Comparison of ENCODE assay signal across 29 cellular contexts in genomic region chr6:1713016-1713600, GRCh38.
"Had no signal": no experiment of that assay in that cellular context is flagged by ENCODE, and none has a peak within 500 bp of the region (broad histone marks: within the 10 kb centered on the region; RNA-seq: fewer than 3 reads in every experiment).

No MANE protein-coding gene starts in this region.

- H3K4me2 ChIP-seq: smooth muscle cell had no signal

- ATAC-seq: foreskin keratinocyte; heart right ventricle; left cardiac atrium; left lung; naive thymus-derived CD8-positive, alpha-beta T cell; stimulated activated naive CD8-positive, alpha-beta T cell treated with anti-CD3 and anti-CD28 coated beads, Interleukin-15, amount 100 ng/mL, for 72 hours; upper lobe of right lung had no signal

- H3K79me2 ChIP-seq: parathyroid adenoma had no signal

- H3K9ac ChIP-seq: parathyroid adenoma had no signal

- DNase-seq: effector CD8-positive, alpha-beta T cell; foreskin keratinocyte; glutamatergic neuron; heart right ventricle; hippocampal formation; left cardiac atrium; left lung; mesenchymal stem cell; midbrain; naive thymus-derived CD8-positive, alpha-beta T cell; nephron progenitor cell; occipital lobe; right lobe of liver; stimulated activated CD4-positive, alpha-beta T cell treated with anti-CD3 and anti-CD28 coated beads, Interleukin-12 subunit alpha, Interleukin-12 subunit beta, amount 100 ng/mL, for 4 hours; stimulated activated CD4-positive, alpha-beta T cell treated with anti-CD3 and anti-CD28 coated beads, Interleukin-1b, Interleukin-23, amount 100 ng/mL, for 48 hours; stimulated activated CD4-positive, alpha-beta T cell treated with anti-CD3 and anti-CD28 coated beads, Interleukin-4, amount 100 ng/mL, for 1 hour; stimulated activated CD8-positive, alpha-beta memory T cell treated with anti-CD3 and anti-CD28 coated beads, Interleukin-4, amount 100 ng/mL, for 48 hours; stimulated activated naive CD4-positive, alpha-beta T cell; stimulated activated naive CD8-positive, alpha-beta T cell treated with anti-CD3 and anti-CD28 coated beads, Interleukin-15, amount 100 ng/mL, for 72 hours; transverse colon; upper lobe of right lung; uterus had no signal

- H3K9me3 ChIP-seq: esophagus muscularis mucosa, heart right ventricle, left lung, right lobe of liver, suprapubic skin, transverse colon, upper lobe of right lung, uterus had no signal

- H3K36me3 ChIP-seq: esophagus muscularis mucosa, heart right ventricle, left lung, right lobe of liver, suprapubic skin, transverse colon, upper lobe of right lung, uterus had no signal

- H3K4me1 ChIP-seq: esophagus muscularis mucosa, foreskin keratinocyte, parathyroid adenoma, right lobe of liver, suprapubic skin, transverse colon, upper lobe of right lung, uterus had no signal

- FAIRE-seq: endothelial cell of umbilical vein, islet of Langerhans had no signal

- H3K27ac ChIP-seq: dorsolateral prefrontal cortex, esophagus muscularis mucosa, foreskin keratinocyte, heart right ventricle, left lung, parathyroid adenoma, right lobe of liver, suprapubic skin, transverse colon, upper lobe of right lung, uterus had no signal

- H3K27me3 ChIP-seq: dorsolateral prefrontal cortex, esophagus muscularis mucosa, foreskin keratinocyte, heart right ventricle, left lung, right lobe of liver, suprapubic skin, transverse colon, upper lobe of right lung, uterus had no signal

- H3K4me3 ChIP-seq: dorsolateral prefrontal cortex, esophagus muscularis mucosa, heart right ventricle, left lung, right lobe of liver, smooth muscle cell, suprapubic skin, transverse colon, upper lobe of right lung, uterus had no signal

- H2AFZ ChIP-seq: parathyroid adenoma had no signal
